In genomic region chr15:91032919-91033803, GRCh38 we compare ENCODE assay signal across 8 cellular contexts. TPM values are rescaled to one million over a fixed set of nuclear protein-coding genes. Genes with fewer than 3 reads are reported as not detected.
DNase-seq lines count a peak whose midpoint lies in the region; ATAC-seq and TF ChIP-seq lines count a peak whose summit lies in the region.

No MANE protein-coding gene starts in this region.

- H3K4me1 ChIP-seq in effector memory CD4-positive, alpha-beta T cell (ENCODE audit: control insufficient read depth, insufficient read depth, low read length, poor library complexity, severe bottlenecking) = no peaks in the 10 kb centered on the region
- peaks cover 5% of the 10 kb centered on the region for H3K4me1 ChIP-seq in mucosa of descending colon (ENCODE audit: low read depth)
- no peaks in the 10 kb centered on the region for H3K4me1 ChIP-seq in tibial nerve

- no peaks in the 10 kb centered on the region for H3K9me3 ChIP-seq in effector memory CD4-positive, alpha-beta T cell (ENCODE audit: control insufficient read depth, low read length)
- H3K9me3 ChIP-seq in mucosa of descending colon = no peaks in the 10 kb centered on the region
- H3K9me3 ChIP-seq in tibial nerve = no peaks in the 10 kb centered on the region

- H3K27me3 ChIP-seq in effector memory CD4-positive, alpha-beta T cell (replicated peaks; ENCODE audit: control insufficient read depth, insufficient read depth, low read length, poor library complexity, severe bottlenecking) = no peaks in the 10 kb centered on the region
- no peaks in the 10 kb centered on the region for H3K27me3 ChIP-seq in tibial nerve

- DNase-seq in A172 (ENCODE audit: low spot score) = peak; percentile 19
- DNase-seq in NCI-H187 treated with DMSO at 0.1 percent for 48 hours (lab: John Stamatoyannopoulos, UW) = peak; percentile 6
- peak; percentile 73 for DNase-seq in activated CD4-positive, alpha-beta T cell treated with anti-CD3 and anti-CD28 coated beads for 48 hours
- peak in 2 of 3 donors; percentile 27 to 36 for DNase-seq in effector memory CD4-positive, alpha-beta T cell
- peak; percentile 81 to 91 (median 88) for DNase-seq in mucosa of descending colon
- DNase-seq in tibial nerve (ENCODE audit: low spot score in 2 of 2) = no peak

- intact Hi-C loops in mucosa of descending colon (cut with DNase I, micrococcal nuclease) = no loop called here

- no peaks in the 10 kb centered on the region for H3K36me3 ChIP-seq in effector memory CD4-positive, alpha-beta T cell (ENCODE audit: control insufficient read depth, insufficient read depth, low read length)
- H3K36me3 ChIP-seq in mucosa of descending colon (ENCODE audit: low read depth) (no peaks in the 10 kb centered on the region), tibial nerve (no peaks in the 10 kb centered on the region)

- ATAC-seq in GM18502 (IDR thresholded peaks at IDR 0.05; ENCODE audit: poor library complexity, unreplicated experiment) (peak; percentile 60), mucosa of descending colon (peak; percentile 98), GM19395 (IDR thresholded peaks at IDR 0.05; ENCODE audit: unreplicated experiment) (no peak)

- H3K4me3 ChIP-seq in effector memory CD4-positive, alpha-beta T cell (ENCODE audit: insufficient read depth, low read depth, low read length, poor library complexity, severe bottlenecking) = no peak overlapping the region
- no peak overlapping the region for H3K4me3 ChIP-seq in mucosa of descending colon
- H3K4me3 ChIP-seq in tibial nerve = no peak overlapping the region

- TF ChIP-seq EP300 in tibial nerve (IDR thresholded peaks at IDR 0.05) = no peak

- H3K27ac ChIP-seq in effector memory CD4-positive, alpha-beta T cell (ENCODE audit: insufficient read depth, low read length, poor library complexity, severe bottlenecking) = no peak overlapping the region
- H3K27ac ChIP-seq in tibial nerve = no peak overlapping the region

- TF ChIP-seq POLR2A in tibial nerve (IDR thresholded peaks at IDR 0.05) = no peak

- 41 to 63% methylated on average over 8 to 12 of the region's 12 CpGs for WGBS in tibial nerve, 2 donors

- peak; percentile 82 for TF ChIP-seq CTCF in mucosa of descending colon (IDR thresholded peaks at IDR 0.05)
- peak; percentile 22 to 47 (median 41) for TF ChIP-seq CTCF in tibial nerve (IDR thresholded peaks at IDR 0.05)

RNA-seq across cellular contexts. Expression of gene VPS33B, which starts 10.8 kb away (rescaled TPM):
- total RNA-seq in A172 (2014; rRNA removed; shearing (Covaris generic)) = 7.6 and 8.0 TPM in 2 replicates
- 10 to 100 TPM; 13.4 to 22.7 (median 16.2) TPM for total RNA-seq in mucosa of descending colon
- total RNA-seq in tibial nerve = 10 to 100 TPM in 2 of 4 donors, 1 to 10 TPM in 2; 8.7 to 10.9 (median 10.1) TPM

RNA-seq across cellular contexts. Expression of gene PRC1, which starts 38.8 kb away (rescaled TPM):
- total RNA-seq in A172 (2014; rRNA removed; shearing (Covaris generic)) = 311 and 334 TPM in 2 replicates
- 10 to 100 TPM; 10.9 to 41.0 (median 12.3) TPM for total RNA-seq in mucosa of descending colon
- 10 to 100 TPM; 12.1 to 31.0 (median 14.9) TPM for total RNA-seq in tibial nerve

Comparison
In these comparisons a context has a peak if more than half of its experiments do, and no peak if none do; other contexts are left out.
1. DNase-seq: peak in A172 (single experiment), NCI-H187 treated with DMSO at 0.1 percent for 48 hours (single experiment), activated CD4-positive, alpha-beta T cell treated with anti-CD3 and anti-CD28 coated beads for 48 hours (single experiment), effector memory CD4-positive, alpha-beta T cell (2 of 3) and mucosa of descending colon (3 of 3); none in tibial nerve (0 of 2).